8 cellular contexts compared by ENCODE assay signal in the genomic region with DNA sequence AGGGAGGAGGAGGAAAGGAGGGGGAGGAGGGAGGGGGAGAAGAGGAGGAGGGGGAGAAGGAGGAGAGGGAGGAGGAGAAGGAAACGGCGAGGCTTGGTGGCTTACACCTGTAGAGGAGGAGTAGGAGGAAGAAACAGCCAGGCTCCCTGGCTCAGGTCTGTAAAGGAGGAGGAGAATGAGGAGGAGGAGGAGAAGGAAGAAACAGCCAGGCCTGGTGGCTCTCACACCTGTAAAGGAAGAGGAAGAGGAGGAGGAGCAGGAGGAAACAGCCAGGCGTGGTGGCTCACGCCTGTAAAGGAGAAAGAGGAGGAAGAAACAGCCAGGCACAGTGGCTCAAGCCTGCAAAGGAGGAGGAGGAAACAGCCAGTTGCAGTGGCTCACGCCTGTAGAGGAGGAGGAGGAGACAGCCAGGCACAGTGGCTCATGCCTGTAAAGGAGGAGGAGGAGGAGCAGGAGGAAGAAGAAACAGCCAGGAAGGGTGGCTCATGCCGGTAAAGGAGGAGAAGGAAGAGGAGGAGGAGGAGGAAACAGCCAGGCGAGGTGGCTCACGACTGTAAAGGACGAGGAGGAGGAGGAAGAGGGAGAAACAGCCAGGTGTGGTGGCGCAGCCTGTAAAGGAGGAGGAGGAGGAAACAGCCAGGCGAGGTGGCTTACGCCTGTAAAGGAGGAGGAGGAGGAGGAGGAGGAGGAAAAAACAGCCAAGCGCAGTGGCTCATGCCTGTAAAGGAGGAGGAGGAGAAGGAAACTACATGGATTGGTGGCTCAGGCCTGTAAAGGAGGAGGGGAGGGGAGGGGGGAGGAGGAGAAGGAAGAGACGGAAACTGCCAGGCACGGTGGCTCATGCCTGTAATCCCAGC. TPM values are rescaled to one million over a fixed set of nuclear protein-coding genes. Genes with fewer than 3 reads are reported as not detected.
DNase-seq lines count a peak whose midpoint lies in the region; ATAC-seq, FAIRE-seq and TF ChIP-seq lines count a peak whose summit lies in the region.

No MANE protein-coding gene starts in this region.

- no peaks in the 10 kb centered on the region for H3K9me3 Mint-ChIP-seq in central memory CD8-positive, alpha-beta T cell

- H3K4me1 Mint-ChIP-seq in central memory CD8-positive, alpha-beta T cell, result peaks cover 12% of the 10 kb centered on the region

- no peaks in the 10 kb centered on the region for H3K27me3 Mint-ChIP-seq in central memory CD8-positive, alpha-beta T cell

- peak overlapping the region; percentile 58 for H3K27ac ChIP-seq in layer of hippocampus (ENCODE audit: low read depth, low read length)

- H3K36me3 Mint-ChIP-seq in central memory CD8-positive, alpha-beta T cell (ENCODE audit: insufficient read depth), result no peaks in the 10 kb centered on the region

- TF ChIP-seq POLR2A in GM12891 (IDR thresholded peaks at IDR 0.05; ENCODE audit: low read depth, low read length), result no peak

- peak overlapping the region; percentile 85 for H3K4me3 Mint-ChIP-seq in central memory CD8-positive, alpha-beta T cell

- H3K27me3 ChIP-seq in layer of hippocampus (ENCODE audit: control insufficient read depth, insufficient read depth, low read length), result no peaks in the 10 kb centered on the region

- DNase-seq in GM12891 (ENCODE audit: insufficient read length, low spot score) (no peak), NCI-H2029 (lab: John Stamatoyannopoulos, UW) (peak; percentile 95), UCSD-AML1 (lab: John Stamatoyannopoulos, UW; ENCODE audit: unreplicated experiment) (peak; percentile 66), D341Med (ENCODE audit: low spot score) (no peak)
- no peak for DNase-seq in central memory CD8-positive, alpha-beta T cell (ENCODE audit: low spot score in 2 of 2)
- DNase-seq in stimulated activated CD4-positive, alpha-beta T cell treated with anti-CD3 and anti-CD28 coated beads, Interleukin-4, amount 100 ng/mL, for 24 hours, result peak; percentile 16

- FAIRE-seq in GM12891 (lab: Jason Lieb, UNC), result peak; percentile 16

- peak; percentile 75 for ATAC-seq in HG02759 (IDR thresholded peaks at IDR 0.05; ENCODE audit: unreplicated experiment)
- ATAC-seq in central memory CD8-positive, alpha-beta T cell (replicated peaks; ENCODE audit: extremely low read depth, poor library complexity, severe bottlenecking), result peak; percentile 78

- H3K27ac Mint-ChIP-seq in central memory CD8-positive, alpha-beta T cell (ENCODE audit: low read depth), result peak overlapping the region; percentile 89

TF ChIP-seq in GM12891, 5 proteins besides CTCF, POLR2A, EP300 and RAD21:
- TF ChIP-seq SPI1 (IDR thresholded peaks at IDR 0.05; ENCODE audit: low read depth, low read length) (no peak), POU2F2 (IDR thresholded peaks at IDR 0.05; ENCODE audit: low read depth, low read length) (no peak), PAX5 (IDR thresholded peaks at IDR 0.05; ENCODE audit: insufficient read depth, low read length, severe bottlenecking) (no peak), TAF1 (IDR thresholded peaks at IDR 0.05; ENCODE audit: low read depth, low read length) (no peak), POLR2AphosphoS5 (IDR thresholded peaks at IDR 0.05; ENCODE audit: low read depth, low read length) (no peak)

RNA-seq across cellular contexts. Expression of gene CRCP, which starts 14.9 kb away (rescaled TPM):
- 19.9 TPM for polyA plus RNA-seq in GM12891 (2012; ENCODE audit: low read depth, missing spikeins)

RNA-seq across cellular contexts. Expression of gene ASL, which starts 24.2 kb away (rescaled TPM):
- polyA plus RNA-seq in GM12891 (2012; ENCODE audit: low read depth, missing spikeins), result 21.8 TPM

Comparison
In these comparisons a context has a peak if more than half of its experiments do, and no peak if none do; other contexts are left out.
1. DNase-seq: peak in NCI-H2029 (single experiment), UCSD-AML1 (single experiment) and stimulated activated CD4-positive, alpha-beta T cell treated with anti-CD3 and anti-CD28 coated beads, Interleukin-4, amount 100 ng/mL, for 24 hours (single experiment); none in GM12891 (single experiment), central memory CD8-positive, alpha-beta T cell (0 of 2) and D341Med (single experiment).